1 cellular context compared by ENCODE assay signal in the genomic region with DNA sequence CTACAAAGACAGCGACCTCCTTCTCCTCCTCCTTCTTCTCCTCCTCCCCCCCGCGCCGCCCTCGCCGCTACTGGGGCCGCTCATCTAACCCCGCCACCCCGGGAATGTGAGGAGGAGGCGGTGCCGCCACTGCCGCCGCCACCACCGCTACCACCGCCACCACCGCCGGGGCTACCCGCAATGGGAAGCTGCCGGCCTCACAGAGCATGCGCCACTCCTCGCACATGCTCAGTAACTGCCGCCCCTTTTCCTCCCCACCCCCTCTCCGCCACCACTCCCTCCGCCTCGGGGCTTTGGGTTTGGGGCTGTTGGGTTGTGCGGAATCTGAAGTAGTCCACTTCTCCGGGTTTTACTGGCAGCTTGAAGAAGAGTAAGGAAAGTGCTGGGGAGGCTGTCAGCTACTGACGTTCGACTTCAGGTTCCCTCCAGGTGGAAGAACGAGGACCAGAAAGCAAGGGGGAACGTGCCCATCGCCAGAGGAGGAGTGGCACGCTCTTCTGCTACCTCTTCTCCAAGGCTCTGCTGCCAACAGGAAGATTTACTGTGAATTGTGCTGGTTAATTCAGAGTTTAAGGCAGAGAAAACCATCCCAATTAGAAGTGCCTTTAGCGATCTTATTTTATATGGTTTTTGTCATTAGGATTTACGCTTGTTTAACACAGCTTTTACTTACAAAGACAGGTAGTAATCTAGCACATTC.
TF ChIP-seq lines count a peak whose summit lies in the region.

A gene with protein sequence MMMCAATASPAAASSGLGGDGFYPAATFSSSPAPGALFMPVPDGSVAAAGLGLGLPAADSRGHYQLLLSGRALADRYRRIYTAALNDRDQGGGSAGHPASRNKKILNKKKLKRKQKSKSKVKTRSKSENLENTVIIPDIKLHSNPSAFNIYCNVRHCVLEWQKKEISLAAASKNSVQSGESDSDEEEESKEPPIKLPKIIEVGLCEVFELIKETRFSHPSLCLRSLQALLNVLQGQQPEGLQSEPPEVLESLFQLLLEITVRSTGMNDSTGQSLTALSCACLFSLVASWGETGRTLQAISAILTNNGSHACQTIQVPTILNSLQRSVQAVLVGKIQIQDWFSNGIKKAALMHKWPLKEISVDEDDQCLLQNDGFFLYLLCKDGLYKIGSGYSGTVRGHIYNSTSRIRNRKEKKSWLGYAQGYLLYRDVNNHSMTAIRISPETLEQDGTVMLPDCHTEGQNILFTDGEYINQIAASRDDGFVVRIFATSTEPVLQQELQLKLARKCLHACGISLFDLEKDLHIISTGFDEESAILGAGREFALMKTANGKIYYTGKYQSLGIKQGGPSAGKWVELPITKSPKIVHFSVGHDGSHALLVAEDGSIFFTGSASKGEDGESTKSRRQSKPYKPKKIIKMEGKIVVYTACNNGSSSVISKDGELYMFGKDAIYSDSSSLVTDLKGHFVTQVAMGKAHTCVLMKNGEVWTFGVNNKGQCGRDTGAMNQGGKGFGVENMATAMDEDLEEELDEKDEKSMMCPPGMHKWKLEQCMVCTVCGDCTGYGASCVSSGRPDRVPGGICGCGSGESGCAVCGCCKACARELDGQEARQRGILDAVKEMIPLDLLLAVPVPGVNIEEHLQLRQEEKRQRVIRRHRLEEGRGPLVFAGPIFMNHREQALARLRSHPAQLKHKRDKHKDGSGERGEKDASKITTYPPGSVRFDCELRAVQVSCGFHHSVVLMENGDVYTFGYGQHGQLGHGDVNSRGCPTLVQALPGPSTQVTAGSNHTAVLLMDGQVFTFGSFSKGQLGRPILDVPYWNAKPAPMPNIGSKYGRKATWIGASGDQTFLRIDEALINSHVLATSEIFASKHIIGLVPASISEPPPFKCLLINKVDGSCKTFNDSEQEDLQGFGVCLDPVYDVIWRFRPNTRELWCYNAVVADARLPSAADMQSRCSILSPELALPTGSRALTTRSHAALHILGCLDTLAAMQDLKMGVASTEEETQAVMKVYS (N-terminal part only) (minus strand): TSS at position 190 of the 700 bp plus-strand sequence. CDS start 319 bp downstream, outside the sequence.

TF ChIP-seq in WTC11, 78 proteins besides CTCF, POLR2A, EP300 and RAD21 (continued from another document):
- TF ChIP-seq ZNF138 (CRISPR knock-in tag; conservative IDR thresholded peaks at IDR 0.05): no peak
- TF ChIP-seq ELF4 (CRISPR knock-in tag; IDR thresholded peaks at IDR 0.05; ENCODE audit: low read depth): no peak
- no peak for TF ChIP-seq RORB (CRISPR knock-in tag; IDR thresholded peaks at IDR 0.05)
- TF ChIP-seq MXD4 (CRISPR knock-in tag; IDR thresholded peaks at IDR 0.05; ENCODE audit: borderline replicate concordance): no peak
- TF ChIP-seq, protein P1, sequence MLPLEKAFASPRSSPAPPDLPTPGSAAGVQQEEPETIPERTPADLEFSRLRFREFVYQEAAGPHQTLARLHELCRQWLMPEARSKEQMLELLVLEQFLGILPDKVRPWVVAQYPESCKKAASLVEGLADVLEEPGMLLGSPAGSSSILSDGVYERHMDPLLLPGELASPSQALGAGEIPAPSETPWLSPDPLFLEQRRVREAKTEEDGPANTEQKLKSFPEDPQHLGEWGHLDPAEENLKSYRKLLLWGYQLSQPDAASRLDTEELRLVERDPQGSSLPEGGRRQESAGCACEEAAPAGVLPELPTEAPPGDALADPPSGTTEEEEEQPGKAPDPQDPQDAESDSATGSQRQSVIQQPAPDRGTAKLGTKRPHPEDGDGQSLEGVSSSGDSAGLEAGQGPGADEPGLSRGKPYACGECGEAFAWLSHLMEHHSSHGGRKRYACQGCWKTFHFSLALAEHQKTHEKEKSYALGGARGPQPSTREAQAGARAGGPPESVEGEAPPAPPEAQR (CRISPR knock-in tag; IDR thresholded peaks at IDR 0.05): no peak
- TF ChIP-seq GTF2I (CRISPR knock-in tag; conservative IDR thresholded peaks at IDR 0.05): no peak
- TF ChIP-seq, protein P2, sequence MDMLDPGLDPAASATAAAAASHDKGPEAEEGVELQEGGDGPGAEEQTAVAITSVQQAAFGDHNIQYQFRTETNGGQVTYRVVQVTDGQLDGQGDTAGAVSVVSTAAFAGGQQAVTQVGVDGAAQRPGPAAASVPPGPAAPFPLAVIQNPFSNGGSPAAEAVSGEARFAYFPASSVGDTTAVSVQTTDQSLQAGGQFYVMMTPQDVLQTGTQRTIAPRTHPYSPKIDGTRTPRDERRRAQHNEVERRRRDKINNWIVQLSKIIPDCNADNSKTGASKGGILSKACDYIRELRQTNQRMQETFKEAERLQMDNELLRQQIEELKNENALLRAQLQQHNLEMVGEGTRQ (CRISPR knock-in tag; IDR thresholded peaks at IDR 0.05): 0 out of 2 replicates have a peak, but pooled peaks have one; percentile 13
- TF ChIP-seq ZNF423 (CRISPR knock-in tag; IDR thresholded peaks at IDR 0.05): no peak
- no peak for TF ChIP-seq SMAD4 (CRISPR knock-in tag; IDR thresholded peaks at IDR 0.05)
- no peak for TF ChIP-seq ZNF263 (CRISPR knock-in tag; IDR thresholded peaks at IDR 0.05; ENCODE audit: low read depth)
- TF ChIP-seq KAT7 (CRISPR knock-in tag; IDR thresholded peaks at IDR 0.05; ENCODE audit: borderline replicate concordance): no peak
- TF ChIP-seq JUN (CRISPR knock-in tag; IDR thresholded peaks at IDR 0.05): no peak
- TF ChIP-seq, protein P3, sequence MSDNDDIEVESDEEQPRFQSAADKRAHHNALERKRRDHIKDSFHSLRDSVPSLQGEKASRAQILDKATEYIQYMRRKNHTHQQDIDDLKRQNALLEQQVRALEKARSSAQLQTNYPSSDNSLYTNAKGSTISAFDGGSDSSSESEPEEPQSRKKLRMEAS (CRISPR knock-in tag; IDR thresholded peaks at IDR 0.05): peak; percentile 86
- peak; percentile 84 for TF ChIP-seq CREM (CRISPR knock-in tag; IDR thresholded peaks at IDR 0.05)
- TF ChIP-seq, protein P4, sequence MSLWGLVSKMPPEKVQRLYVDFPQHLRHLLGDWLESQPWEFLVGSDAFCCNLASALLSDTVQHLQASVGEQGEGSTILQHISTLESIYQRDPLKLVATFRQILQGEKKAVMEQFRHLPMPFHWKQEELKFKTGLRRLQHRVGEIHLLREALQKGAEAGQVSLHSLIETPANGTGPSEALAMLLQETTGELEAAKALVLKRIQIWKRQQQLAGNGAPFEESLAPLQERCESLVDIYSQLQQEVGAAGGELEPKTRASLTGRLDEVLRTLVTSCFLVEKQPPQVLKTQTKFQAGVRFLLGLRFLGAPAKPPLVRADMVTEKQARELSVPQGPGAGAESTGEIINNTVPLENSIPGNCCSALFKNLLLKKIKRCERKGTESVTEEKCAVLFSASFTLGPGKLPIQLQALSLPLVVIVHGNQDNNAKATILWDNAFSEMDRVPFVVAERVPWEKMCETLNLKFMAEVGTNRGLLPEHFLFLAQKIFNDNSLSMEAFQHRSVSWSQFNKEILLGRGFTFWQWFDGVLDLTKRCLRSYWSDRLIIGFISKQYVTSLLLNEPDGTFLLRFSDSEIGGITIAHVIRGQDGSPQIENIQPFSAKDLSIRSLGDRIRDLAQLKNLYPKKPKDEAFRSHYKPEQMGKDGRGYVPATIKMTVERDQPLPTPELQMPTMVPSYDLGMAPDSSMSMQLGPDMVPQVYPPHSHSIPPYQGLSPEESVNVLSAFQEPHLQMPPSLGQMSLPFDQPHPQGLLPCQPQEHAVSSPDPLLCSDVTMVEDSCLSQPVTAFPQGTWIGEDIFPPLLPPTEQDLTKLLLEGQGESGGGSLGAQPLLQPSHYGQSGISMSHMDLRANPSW (CRISPR knock-in tag; conservative IDR thresholded peaks at IDR 0.05; ENCODE audit: low read depth): no peak
- TF ChIP-seq, protein P5, sequence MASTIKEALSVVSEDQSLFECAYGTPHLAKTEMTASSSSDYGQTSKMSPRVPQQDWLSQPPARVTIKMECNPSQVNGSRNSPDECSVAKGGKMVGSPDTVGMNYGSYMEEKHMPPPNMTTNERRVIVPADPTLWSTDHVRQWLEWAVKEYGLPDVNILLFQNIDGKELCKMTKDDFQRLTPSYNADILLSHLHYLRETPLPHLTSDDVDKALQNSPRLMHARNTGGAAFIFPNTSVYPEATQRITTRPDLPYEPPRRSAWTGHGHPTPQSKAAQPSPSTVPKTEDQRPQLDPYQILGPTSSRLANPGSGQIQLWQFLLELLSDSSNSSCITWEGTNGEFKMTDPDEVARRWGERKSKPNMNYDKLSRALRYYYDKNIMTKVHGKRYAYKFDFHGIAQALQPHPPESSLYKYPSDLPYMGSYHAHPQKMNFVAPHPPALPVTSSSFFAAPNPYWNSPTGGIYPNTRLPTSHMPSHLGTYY (CRISPR knock-in tag; IDR thresholded peaks at IDR 0.05): no peak
- TF ChIP-seq, protein P6, sequence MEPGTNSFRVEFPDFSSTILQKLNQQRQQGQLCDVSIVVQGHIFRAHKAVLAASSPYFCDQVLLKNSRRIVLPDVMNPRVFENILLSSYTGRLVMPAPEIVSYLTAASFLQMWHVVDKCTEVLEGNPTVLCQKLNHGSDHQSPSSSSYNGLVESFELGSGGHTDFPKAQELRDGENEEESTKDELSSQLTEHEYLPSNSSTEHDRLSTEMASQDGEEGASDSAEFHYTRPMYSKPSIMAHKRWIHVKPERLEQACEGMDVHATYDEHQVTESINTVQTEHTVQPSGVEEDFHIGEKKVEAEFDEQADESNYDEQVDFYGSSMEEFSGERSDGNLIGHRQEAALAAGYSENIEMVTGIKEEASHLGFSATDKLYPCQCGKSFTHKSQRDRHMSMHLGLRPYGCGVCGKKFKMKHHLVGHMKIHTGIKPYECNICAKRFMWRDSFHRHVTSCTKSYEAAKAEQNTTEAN (CRISPR knock-in tag; IDR thresholded peaks at IDR 0.05): 0 out of 2 replicates have a peak, but pooled peaks have one; percentile 71
- peak; percentile 79 for TF ChIP-seq ETV6 (CRISPR knock-in tag; IDR thresholded peaks at IDR 0.05)
- TF ChIP-seq GABPB1 (CRISPR knock-in tag; IDR thresholded peaks at IDR 0.05): 0 out of 2 replicates have a peak, but pooled peaks have one; percentile 14
TF ChIP-seq in WTC11: peak in this region for 21.
